8 cellular contexts compared by ENCODE assay signal in the genomic region with DNA sequence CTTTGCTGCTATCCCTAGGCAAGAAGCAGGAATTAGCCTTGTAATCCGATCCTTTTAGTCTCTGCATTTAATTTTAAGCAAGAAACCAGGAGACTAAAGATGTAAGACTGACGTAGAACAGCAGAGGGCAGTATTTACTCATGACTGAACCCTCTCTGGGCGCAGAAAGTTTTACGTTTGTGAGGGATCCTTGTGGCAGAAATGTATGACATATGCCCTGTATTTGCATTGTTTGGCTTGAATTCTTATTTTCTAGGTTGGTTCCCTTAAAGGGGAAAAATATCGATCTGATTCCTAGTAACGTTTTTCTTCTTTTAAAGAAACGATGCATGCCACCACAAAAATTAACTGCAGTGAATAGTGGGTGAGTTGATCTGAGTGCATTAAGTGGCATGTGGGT. TPM values are rescaled to one million over a fixed set of nuclear protein-coding genes. Genes with fewer than 3 reads are reported as not detected.
DNase-seq lines count a peak whose midpoint lies in the region; ATAC-seq and TF ChIP-seq lines count a peak whose summit lies in the region.

No MANE protein-coding gene starts in this region.

- no peak overlapping the region for H3K4me2 ChIP-seq in OCI-LY7 (ENCODE audit: low read length)

- H3K27ac Mint-ChIP-seq in MCF 10A (ENCODE audit: low read depth, unreplicated experiment), result no peak overlapping the region

- peaks cover 0 to 12% (median 0%) of the 10 kb centered on the region in 11 donors for H3K9me3 ChIP-seq in heart right ventricle
- H3K9me3 ChIP-seq in OCI-LY7 (ENCODE audit: low read length), result no peaks in the 10 kb centered on the region
- no peaks in the 10 kb centered on the region for H3K9me3 ChIP-seq in testis

- H3K4me1 Mint-ChIP-seq in MCF 10A (ENCODE audit: insufficient read depth, unreplicated experiment), result peaks cover 6% of the 10 kb centered on the region

- peaks cover 0 to 55% (median 0%) of the 10 kb centered on the region in 7 donors for H3K27me3 ChIP-seq in heart right ventricle
- H3K27me3 ChIP-seq in testis, result no peaks in the 10 kb centered on the region

- H3K4me3 ChIP-seq in heart right ventricle, result peak overlapping the region in 2 of 10 donors; percentile 96 to 97
- no peak overlapping the region for H3K4me3 ChIP-seq in OCI-LY7 (ENCODE audit: low read depth, low read length, poor library complexity, severe bottlenecking)
- no peak overlapping the region for H3K4me3 ChIP-seq in testis

- H3K79me2 ChIP-seq in OCI-LY7 (ENCODE audit: insufficient read depth, low read depth, low read length), result no peaks in the 10 kb centered on the region

- POLR2A ChIA-PET in OCI-LY7 (lab: Charles Lee), result interaction anchor here (0.8 kb wide), 1 partner anchor 11 kb away, joined by 3 read pairs; no protein-coding TSS in a partner anchor
- POLR2A ChIA-PET in MCF 10A (lab: Yijun Ruan, JAX), result interaction anchor here (0.6 to 4.5 kb wide), 7 partner anchors 10 to 1291 kb away, joined by 3 to 41 read pairs (median 8); no protein-coding TSS in a partner anchor

- TF ChIP-seq CTCF in heart right ventricle (IDR thresholded peaks at IDR 0.05) (peak; percentile 64 to 91 (median 84)), LNCAP (IDR thresholded peaks at IDR 0.05) (peak; percentile 65), OCI-LY7 (conservative IDR thresholded peaks at IDR 0.05; ENCODE audit: low read length) (peak; percentile 90), MCF 10A (IDR thresholded peaks at IDR 0.05; ENCODE audit: unreplicated experiment) (peak; percentile 82), testis (IDR thresholded peaks at IDR 0.05) (peak; percentile 73 to 86 (median 85))

- H4K20me1 ChIP-seq in OCI-LY7 (ENCODE audit: insufficient read depth, low read length), result no peaks in the 10 kb centered on the region

- H3K4me1 ChIP-seq in heart right ventricle (peaks cover 0 to 35% (median 16%) of the 10 kb centered on the region in 9 donors), OCI-LY7 (ENCODE audit: insufficient read depth, low read length, poor library complexity, severe bottlenecking) (no peaks in the 10 kb centered on the region), testis (peaks cover 13% of the 10 kb centered on the region)

- no peaks in the 10 kb centered on the region for H3K36me3 Mint-ChIP-seq in MCF 10A (ENCODE audit: insufficient read depth, unreplicated experiment)

- H3K9me3 Mint-ChIP-seq in MCF 10A (ENCODE audit: unreplicated experiment), result no peaks in the 10 kb centered on the region

- H2AFZ ChIP-seq in OCI-LY7 (ENCODE audit: low read length), result no peak overlapping the region

- DNase-seq in heart right ventricle (peak in 1 of 2 donors; percentile 72), Right ventricle myocardium inferior (ENCODE audit: missing footprints) (no peak), H4 (ENCODE audit: low spot score) (peak; percentile 84), OCI-LY7 (ENCODE audit: low spot score) (peak; percentile 57), MCF 10A (ENCODE audit: unreplicated experiment) (peak; percentile 91), left colon (no peak), testis (peak; percentile 46)

- intact Hi-C loops in heart right ventricle (cut with DNase I), result loop anchor here in 9 of 10 donors (2.0 to 10.0 kb wide), 14 partner anchors 121 to 1291 kb away; no protein-coding TSS in a partner anchor
- intact Hi-C loops in Right ventricle myocardium inferior (cut with DNase I), result no loop called here
- intact Hi-C loops in OCI-LY7 (cut with micrococcal nuclease; ENCODE audit: unreplicated experiment), result loop anchor here (5.0 kb wide), 1 partner anchor 429 kb away; no protein-coding TSS in a partner anchor
- intact Hi-C loops in MCF 10A (cut with micrococcal nuclease), result loop anchor here (1.0 to 10.0 kb wide), 7 partner anchors 141 to 1811 kb away; no protein-coding TSS in a partner anchor
- intact Hi-C loops in left colon (cut with DNase I, micrococcal nuclease), result loop anchor here in 1 of 2 donors (10.0 kb wide), 1 partner anchor 1291 kb away; no protein-coding TSS in a partner anchor
- intact Hi-C loops in testis (cut with DNase I; ENCODE audit: low total_unique reads), result loop anchor here (5.0 kb wide), 1 partner anchor 424 kb away; no protein-coding TSS in a partner anchor

- TF ChIP-seq POLR2A in testis (IDR thresholded peaks at IDR 0.05), result no peak

- H3K27me3 Mint-ChIP-seq in MCF 10A (ENCODE audit: insufficient read depth, unreplicated experiment), result no peaks in the 10 kb centered on the region

- H3K4me3 Mint-ChIP-seq in MCF 10A (ENCODE audit: unreplicated experiment), result peak overlapping the region; percentile 99

- no peak for ATAC-seq in heart right ventricle
- ATAC-seq in Right ventricle myocardium inferior, result no peak
- peak; percentile 61 for ATAC-seq in left colon

- no peaks in the 10 kb centered on the region for H3K9me2 ChIP-seq in OCI-LY7 (ENCODE audit: insufficient read depth, low read length)

- H3K27ac ChIP-seq in heart right ventricle (peak overlapping the region in 7 of 10 donors; percentile 90 to 97 (median 96)), OCI-LY7 (ENCODE audit: low read depth, low read length, poor library complexity, severe bottlenecking) (no peak overlapping the region), testis (no peak overlapping the region)

- H3K36me3 ChIP-seq in heart right ventricle (peaks cover 0 to 7% (median 0%) of the 10 kb centered on the region in 9 donors), OCI-LY7 (ENCODE audit: insufficient read depth, low read length) (no peaks in the 10 kb centered on the region), testis (ENCODE audit: low read depth, missing control alignments) (no peaks in the 10 kb centered on the region)

- 2 to 4% methylated on average over 7 of the region's 7 CpGs for WGBS in heart right ventricle, 2 donors
- WGBS in testis, 2 donors, result 2 to 3% methylated on average over 7 of the region's 7 CpGs

- CTCF ChIA-PET in OCI-LY7 (lab: Charles Lee; ENCODE audit: unreplicated experiment), result no interaction called here
- CTCF ChIA-PET in MCF 10A (lab: Yijun Ruan, JAX), result interaction anchor here (0.6 to 4.6 kb wide), 53 partner anchors 8 to 1789 kb away, joined by 3 to 39 read pairs (median 4); no protein-coding TSS in a partner anchor

- BruUV-seq in OCI-LY7 (replicated peaks; lab: Mats Ljungman, UMichigan) (no TSS peak), MCF 10A (replicated peaks; lab: Mats Ljungman, UMichigan) (no TSS peak)

RNA-seq across cellular contexts. Expression of a gene that starts 1.3 kb away (rescaled TPM):
- total RNA-seq in heart right ventricle (10 to 100 TPM in 7 of 10 donors, 1 to 10 TPM in 3; 5.4 to 16.5 (median 11.6) TPM), Right ventricle myocardium inferior (6.5 TPM), OCI-LY7 (2022) (not detected in 2 replicates), MCF 10A (2022) (6.4 and 6.6 TPM in 2 replicates), left colon (1 to 10 TPM; 1.4 to 6.1 TPM), testis (1 to 10 TPM; 6.5 to 8.9 TPM)
- polyA plus RNA-seq in heart right ventricle (1 to 10 TPM; 1.7 to 2.2 TPM), testis (ENCODE audit: insufficient read depth, low read depth, low replicate concordance) (2.8 TPM)
- 8.8 and 9.0 TPM in 2 replicates for total RNA-seq in H4 (2014; rRNA removed; shearing (Covaris generic))
- total RNA-seq in OCI-LY7 (2014; rRNA removed; shearing (Covaris generic)), result not detected in 2 replicates

Comparison
In these comparisons a context has a peak if more than half of its experiments do, and no peak if none do; other contexts are left out.
1. DNase-seq: peak in H4 (single experiment), OCI-LY7 (single experiment), MCF 10A (single experiment) and testis (single experiment); none in Right ventricle myocardium inferior (single experiment) and left colon (0 of 2).
2. H3K27ac ChIP-seq: peak in heart right ventricle (7 of 10); none in OCI-LY7 (single experiment) and testis (0 of 2).
3. Peak in every context shown above with its lines, with median percentiles within 50 percentile points of each other: CTCF ChIP-seq.